8 cellular contexts compared by ENCODE assay signal in genomic region chr9:109110326-109111014, GRCh38. TPM values are rescaled to one million over a fixed set of nuclear protein-coding genes. Genes with fewer than 3 reads are reported as not detected.
A peak's percentile ranks its signal among the peaks of the same experiment; 100 is the strongest.
DNase-seq lines count a peak whose midpoint lies in the region; ATAC-seq and TF ChIP-seq lines count a peak whose summit lies in the region.

No MANE protein-coding gene starts in this region.

- CTCF ChIA-PET in Caco-2 (lab: Charles Lee), result no interaction called here

- DNase-seq in Caco-2 (no peak), M059J (ENCODE audit: low read depth) (peak; percentile 76), choroid plexus epithelial cell (ENCODE audit: low read depth) (peak; percentile 76), nephron progenitor cell (no peak), midbrain (lab: John Stamatoyannopoulos, UW) (no peak), cerebellar nuclear complex (lab: John Stamatoyannopoulos, UW) (no peak), Ammon's horn (ENCODE audit: low spot score) (no peak)

- no peak overlapping the region for H3K4me3 ChIP-seq in Caco-2 (ENCODE audit: low read depth, low read length)
- peak overlapping the region; percentile 18 for H3K4me3 ChIP-seq in choroid plexus epithelial cell (ENCODE audit: low read depth, low read length)

- H3K9me3 ChIP-seq in Caco-2, result no peaks in the 10 kb centered on the region

- H3K4me1 Mint-ChIP-seq in Caco-2 (ENCODE audit: low read depth, unreplicated experiment) (peaks cover 56% of the 10 kb centered on the region), nephron progenitor cell (peaks cover 60% of the 10 kb centered on the region)

- H3K4me3 Mint-ChIP-seq in Caco-2 (ENCODE audit: unreplicated experiment) (peak overlapping the region; percentile 10), nephron progenitor cell (no peak overlapping the region)

- intact Hi-C loops in Caco-2 (cut with micrococcal nuclease; ENCODE audit: unreplicated experiment), result no loop called here

- H3K27ac Mint-ChIP-seq in Caco-2 (ENCODE audit: unreplicated experiment) (peak overlapping the region; percentile 46), nephron progenitor cell (peak overlapping the region; percentile 31)

- TF ChIP-seq CTCF in Caco-2 (IDR thresholded peaks at IDR 0.05; ENCODE audit: insufficient read depth in 1 of 2, low read depth in 1 of 2, low read length in 1 of 2, severe bottlenecking in 1 of 2, unreplicated experiment in 1 of 2) (no peak), choroid plexus epithelial cell (conservative IDR thresholded peaks at IDR 0.05; ENCODE audit: low read depth, low read length) (no peak), nephron progenitor cell (IDR thresholded peaks at IDR 0.05) (no peak)

- H3K4me1 ChIP-seq in Caco-2, result peaks cover 70% of the 10 kb centered on the region

- H3K9me3 Mint-ChIP-seq in Caco-2 (ENCODE audit: unreplicated experiment) (no peaks in the 10 kb centered on the region), nephron progenitor cell (no peaks in the 10 kb centered on the region)

- BruUV-seq in Caco-2 (replicated peaks; lab: Mats Ljungman, UMichigan), result no TSS peak

- ATAC-seq in GM21619 (IDR thresholded peaks at IDR 0.05; ENCODE audit: unreplicated experiment), result peak; percentile 79

- H3K36me3 Mint-ChIP-seq in Caco-2 (ENCODE audit: insufficient read depth, unreplicated experiment) (peaks cover 37% of the 10 kb centered on the region), nephron progenitor cell (ENCODE audit: low read depth) (peaks cover 25% of the 10 kb centered on the region)

- H3K36me3 ChIP-seq in Caco-2 (ENCODE audit: control insufficient read depth, insufficient read depth, low read length), result no peaks in the 10 kb centered on the region

- POLR2A ChIA-PET in Caco-2 (lab: Charles Lee), result no interaction called here

- H3K27me3 ChIP-seq in Caco-2 (replicated peaks; ENCODE audit: control insufficient read depth, insufficient read depth, low read length), result no peaks in the 10 kb centered on the region

- H3K27me3 Mint-ChIP-seq in Caco-2 (ENCODE audit: insufficient read depth, unreplicated experiment) (no peaks in the 10 kb centered on the region), nephron progenitor cell (ENCODE audit: low read depth, poor library complexity) (no peaks in the 10 kb centered on the region)

RNA-seq across cellular contexts. Expression of gene TMEM245, which starts 9.3 kb away (rescaled TPM):
- 99.2 and 110 TPM in 2 replicates for total RNA-seq in Caco-2 (2022)
- total RNA-seq in M059J (2014; rRNA removed; shearing (Covaris generic)), result 44.0 and 56.8 TPM in 2 replicates

RNA-seq across cellular contexts. Expression of gene FRRS1L, which starts 56.6 kb away (rescaled TPM):
- 0.30 TPM in 1 of 2 replicates, not detected in the other for total RNA-seq in Caco-2 (2022)
- total RNA-seq in M059J (2014; rRNA removed; shearing (Covaris generic)), result 0.05 TPM in 2 replicates

Comparison
In these comparisons a context has a peak if more than half of its experiments do, and no peak if none do; other contexts are left out.
1. DNase-seq: peak in M059J (single experiment) and choroid plexus epithelial cell (single experiment); none in Caco-2 (0 of 2), nephron progenitor cell (single experiment), midbrain (single experiment), cerebellar nuclear complex (0 of 2) and Ammon's horn (single experiment).